ENCODE assay signal across 24 cellular contexts in genomic region chr17:37322106-37322505, GRCh38. TPM values are rescaled to one million over a fixed set of nuclear protein-coding genes. Genes with fewer than 3 reads are reported as not detected.
A peak's percentile ranks its signal among the peaks of the same experiment; 100 is the strongest.
DNase-seq lines count a peak whose midpoint lies in the region; ATAC-seq, FAIRE-seq and TF ChIP-seq lines count a peak whose summit lies in the region.
"Had no signal": no experiment of that assay in that cellular context is flagged by ENCODE, and none has a peak within 500 bp of the region (broad histone marks: within the 10 kb centered on the region; RNA-seq: fewer than 3 reads in every experiment).

No MANE protein-coding gene starts in this region.

- H3K4me1 Mint-ChIP-seq in WTC11 (no peaks in the 10 kb centered on the region), mesothelial cell of epicardium (peaks cover 6% of the 10 kb centered on the region)

- peak overlapping the region; percentile 97 for H3K27ac ChIP-seq in C4-2B
- H3K27ac ChIP-seq in ovary = no peak overlapping the region
- H3K27ac ChIP-seq: A549 had no signal

- H3K36me3 Mint-ChIP-seq in WTC11 = peaks cover 23% of the 10 kb centered on the region
- H3K36me3 Mint-ChIP-seq in mesothelial cell of epicardium = peaks cover 18% of the 10 kb centered on the region

- peak; percentile 91 for DNase-seq in LNCaP clone FGC (ENCODE audit: low read depth)
- no peak for DNase-seq in WTC11 (ENCODE audit: low spot score)
- no peak for DNase-seq in mesothelial cell of epicardium (ENCODE audit: low spot score in 2 of 2, unreplicated experiment in 2 of 2)
- DNase-seq in ovary = no peak
- DNase-seq in T-helper 1 cell = no peak
- no peak for DNase-seq in H54 (ENCODE audit: insufficient read length, low spot score)
- DNase-seq: AML-193; CD4-positive, alpha-beta memory T cell; DMS153; DMS79; GDM1; GOT3; HCEC 1CT; IMR-90 had no signal

- ATAC-seq in WTC11 = no peak
- no peak for ATAC-seq in HG02759 (IDR thresholded peaks at IDR 0.05; ENCODE audit: unreplicated experiment)
- ATAC-seq: K562 had no signal

- H3K4me3 Mint-ChIP-seq in WTC11 = no peak overlapping the region
- H3K4me3 Mint-ChIP-seq in mesothelial cell of epicardium = no peak overlapping the region
- H3K4me3 Mint-ChIP-seq: CD14-positive monocyte; CD4-positive, alpha-beta memory T cell had no signal

- H3K36me3 ChIP-seq in ovary = no peaks in the 10 kb centered on the region

- intact Hi-C loops in ovary (cut with DNase I) = no loop called here

- H3K9me3 ChIP-seq in ovary = no peaks in the 10 kb centered on the region
- H3K9me3 ChIP-seq: A549 had no signal

- H3K27ac Mint-ChIP-seq in WTC11 (peak overlapping the region; percentile 86; the same call in 1 of the 2 replicates), mesothelial cell of epicardium (peak overlapping the region; percentile 41)
- H3K27ac Mint-ChIP-seq: CD4-positive, alpha-beta memory T cell had no signal

- no peak for FAIRE-seq in H54 (lab: Jason Lieb, UNC)
- FAIRE-seq: A549, GM12892, GM18507, HTR-8/SVneo, K562 had no signal

- no peaks in the 10 kb centered on the region for H3K9me3 Mint-ChIP-seq in WTC11
- no peaks in the 10 kb centered on the region for H3K9me3 Mint-ChIP-seq in mesothelial cell of epicardium
- H3K9me3 Mint-ChIP-seq: CD4-positive, alpha-beta memory T cell had no signal

- no peak for TF ChIP-seq EP300 in ovary (IDR thresholded peaks at IDR 0.05)

- CTCF ChIA-PET in WTC11 (lab: Charles Lee) = interaction anchor here (1.0 to 1.1 kb wide), 2 partner anchors 18 to 51 kb away, joined by 3 read pairs; no protein-coding TSS in a partner anchor

- no peaks in the 10 kb centered on the region for H3K27me3 ChIP-seq in ovary

- no peak for TF ChIP-seq POLR2A in ovary (IDR thresholded peaks at IDR 0.05)
- TF ChIP-seq POLR2A in H54 (IDR thresholded peaks at IDR 0.05; ENCODE audit: low read depth, low read length) = no peak

- no peaks in the 10 kb centered on the region for H3K27me3 Mint-ChIP-seq in WTC11 (ENCODE audit: low read depth)
- H3K27me3 Mint-ChIP-seq in mesothelial cell of epicardium (ENCODE audit: low read depth) = no peaks in the 10 kb centered on the region
- H3K27me3 Mint-ChIP-seq: CD4-positive, alpha-beta memory T cell had no signal

- WGBS in ovary, 3 donors = 89 to 98% (median 96%) methylated on average over 1 of the region's 1 CpG

- no peaks in the 10 kb centered on the region for H3K4me1 ChIP-seq in ovary (ENCODE audit: insufficient read depth)
- H3K4me1 ChIP-seq: A549 had no signal

- TF ChIP-seq CTCF in C4-2B (conservative IDR thresholded peaks at IDR 0.05) = no peak
- TF ChIP-seq CTCF in LNCaP clone FGC (IDR thresholded peaks at IDR 0.05; ENCODE audit: control insufficient read depth, extremely low read depth, insufficient read depth) = no peak
- no peak for TF ChIP-seq CTCF in WTC11 (IDR thresholded peaks at IDR 0.05)
- TF ChIP-seq CTCF in mesothelial cell of epicardium (IDR thresholded peaks at IDR 0.05; ENCODE audit: unreplicated experiment) = no peak
- no peak for TF ChIP-seq CTCF in ovary (IDR thresholded peaks at IDR 0.05)

- H3K4me3 ChIP-seq in LNCaP clone FGC (ENCODE audit: low read depth, low read length) = no peak overlapping the region
- no peak overlapping the region for H3K4me3 ChIP-seq in ovary
- H3K4me3 ChIP-seq: A549, K562 had no signal

- POLR2A ChIA-PET in WTC11 (lab: Charles Lee) = no interaction called here

TF ChIP-seq in WTC11, 78 proteins besides CTCF, POLR2A, EP300 and RAD21 (continues in another document):
- TF ChIP-seq ATF2 (CRISPR knock-in tag; IDR thresholded peaks at IDR 0.05; ENCODE audit: borderline replicate concordance, low read depth) (no peak), NR2C2 (CRISPR knock-in tag; IDR thresholded peaks at IDR 0.05) (no peak), AR (CRISPR knock-in tag; IDR thresholded peaks at IDR 0.05) (no peak), JAZF1 (CRISPR knock-in tag; IDR thresholded peaks at IDR 0.05) (no peak), ESRRA (CRISPR knock-in tag; IDR thresholded peaks at IDR 0.05; ENCODE audit: borderline replicate concordance) (no peak), SP1 (CRISPR knock-in tag; conservative IDR thresholded peaks at IDR 0.05) (no peak), FOXK1 (CRISPR knock-in tag; IDR thresholded peaks at IDR 0.05) (no peak), NFYB (CRISPR knock-in tag; conservative IDR thresholded peaks at IDR 0.05; ENCODE audit: low read depth) (no peak), ATF1 (CRISPR knock-in tag; IDR thresholded peaks at IDR 0.05) (no peak), NR3C1 (CRISPR knock-in tag; conservative IDR thresholded peaks at IDR 0.05; ENCODE audit: low read depth) (no peak), ETV6 (CRISPR knock-in tag; IDR thresholded peaks at IDR 0.05) (no peak)
- TF ChIP-seq, protein P1, sequence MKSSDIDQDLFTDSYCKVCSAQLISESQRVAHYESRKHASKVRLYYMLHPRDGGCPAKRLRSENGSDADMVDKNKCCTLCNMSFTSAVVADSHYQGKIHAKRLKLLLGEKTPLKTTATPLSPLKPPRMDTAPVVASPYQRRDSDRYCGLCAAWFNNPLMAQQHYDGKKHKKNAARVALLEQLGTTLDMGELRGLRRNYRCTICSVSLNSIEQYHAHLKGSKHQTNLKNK (CRISPR knock-in tag; IDR thresholded peaks at IDR 0.05) = no peak
- TF ChIP-seq, protein P2, sequence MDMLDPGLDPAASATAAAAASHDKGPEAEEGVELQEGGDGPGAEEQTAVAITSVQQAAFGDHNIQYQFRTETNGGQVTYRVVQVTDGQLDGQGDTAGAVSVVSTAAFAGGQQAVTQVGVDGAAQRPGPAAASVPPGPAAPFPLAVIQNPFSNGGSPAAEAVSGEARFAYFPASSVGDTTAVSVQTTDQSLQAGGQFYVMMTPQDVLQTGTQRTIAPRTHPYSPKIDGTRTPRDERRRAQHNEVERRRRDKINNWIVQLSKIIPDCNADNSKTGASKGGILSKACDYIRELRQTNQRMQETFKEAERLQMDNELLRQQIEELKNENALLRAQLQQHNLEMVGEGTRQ (CRISPR knock-in tag; IDR thresholded peaks at IDR 0.05) = no peak
- TF ChIP-seq, protein P3, sequence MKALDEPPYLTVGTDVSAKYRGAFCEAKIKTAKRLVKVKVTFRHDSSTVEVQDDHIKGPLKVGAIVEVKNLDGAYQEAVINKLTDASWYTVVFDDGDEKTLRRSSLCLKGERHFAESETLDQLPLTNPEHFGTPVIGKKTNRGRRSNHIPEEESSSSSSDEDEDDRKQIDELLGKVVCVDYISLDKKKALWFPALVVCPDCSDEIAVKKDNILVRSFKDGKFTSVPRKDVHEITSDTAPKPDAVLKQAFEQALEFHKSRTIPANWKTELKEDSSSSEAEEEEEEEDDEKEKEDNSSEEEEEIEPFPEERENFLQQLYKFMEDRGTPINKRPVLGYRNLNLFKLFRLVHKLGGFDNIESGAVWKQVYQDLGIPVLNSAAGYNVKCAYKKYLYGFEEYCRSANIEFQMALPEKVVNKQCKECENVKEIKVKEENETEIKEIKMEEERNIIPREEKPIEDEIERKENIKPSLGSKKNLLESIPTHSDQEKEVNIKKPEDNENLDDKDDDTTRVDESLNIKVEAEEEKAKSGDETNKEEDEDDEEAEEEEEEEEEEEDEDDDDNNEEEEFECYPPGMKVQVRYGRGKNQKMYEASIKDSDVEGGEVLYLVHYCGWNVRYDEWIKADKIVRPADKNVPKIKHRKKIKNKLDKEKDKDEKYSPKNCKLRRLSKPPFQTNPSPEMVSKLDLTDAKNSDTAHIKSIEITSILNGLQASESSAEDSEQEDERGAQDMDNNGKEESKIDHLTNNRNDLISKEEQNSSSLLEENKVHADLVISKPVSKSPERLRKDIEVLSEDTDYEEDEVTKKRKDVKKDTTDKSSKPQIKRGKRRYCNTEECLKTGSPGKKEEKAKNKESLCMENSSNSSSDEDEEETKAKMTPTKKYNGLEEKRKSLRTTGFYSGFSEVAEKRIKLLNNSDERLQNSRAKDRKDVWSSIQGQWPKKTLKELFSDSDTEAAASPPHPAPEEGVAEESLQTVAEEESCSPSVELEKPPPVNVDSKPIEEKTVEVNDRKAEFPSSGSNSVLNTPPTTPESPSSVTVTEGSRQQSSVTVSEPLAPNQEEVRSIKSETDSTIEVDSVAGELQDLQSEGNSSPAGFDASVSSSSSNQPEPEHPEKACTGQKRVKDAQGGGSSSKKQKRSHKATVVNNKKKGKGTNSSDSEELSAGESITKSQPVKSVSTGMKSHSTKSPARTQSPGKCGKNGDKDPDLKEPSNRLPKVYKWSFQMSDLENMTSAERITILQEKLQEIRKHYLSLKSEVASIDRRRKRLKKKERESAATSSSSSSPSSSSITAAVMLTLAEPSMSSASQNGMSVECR (CRISPR knock-in tag; IDR thresholded peaks at IDR 0.05; ENCODE audit: borderline replicate concordance) = no peak

RNA-seq across cellular contexts. Expression of gene C17orf78, which starts 53.7 kb away (rescaled TPM):
- total RNA-seq in WTC11 (2021) (not detected in 3 replicates), mesothelial cell of epicardium (not detected in 3 replicates), ovary (not detected)
- not detected for polyA plus RNA-seq in ovary
- total RNA-seq: CD4-positive, alpha-beta memory T cell; Daoy; IMR-90; K562 had no signal
- polyA plus RNA-seq: A549; BJ; CD14-positive monocyte; CD4-positive, alpha-beta memory T cell; IMR-90; K562 had no signal
